ENCODE assay signal across 1 cellular context in genomic region chr1:221972262-221973235, GRCh38.
TF ChIP-seq lines count a peak whose summit lies in the region.

No MANE protein-coding gene starts in this region.

TF ChIP-seq in H1, 55 proteins besides CTCF, POLR2A, EP300 and RAD21:
- TF ChIP-seq CHD7 (IDR thresholded peaks at IDR 0.05; ENCODE audit: insufficient replicate concordance, low read length): no peak
- no peak for TF ChIP-seq MAX (IDR thresholded peaks at IDR 0.05)
- TF ChIP-seq NRF1 (IDR thresholded peaks at IDR 0.05; ENCODE audit: low read depth, low read length): no peak
- no peak for TF ChIP-seq KDM5A (IDR thresholded peaks at IDR 0.05; ENCODE audit: low read length)
- no peak for TF ChIP-seq CEBPB (IDR thresholded peaks at IDR 0.05; ENCODE audit: low read depth, low read length)
- TF ChIP-seq PHF8 (conservative IDR thresholded peaks at IDR 0.05; ENCODE audit: low read depth, low read length): no peak
- no peak for TF ChIP-seq SIRT6 (IDR thresholded peaks at IDR 0.05; ENCODE audit: low read length)
- TF ChIP-seq KDM4A (IDR thresholded peaks at IDR 0.05; ENCODE audit: low read depth, low read length, severe bottlenecking): no peak
- no peak for TF ChIP-seq ATF2 (IDR thresholded peaks at IDR 0.05; ENCODE audit: low read length)
- TF ChIP-seq SRF (IDR thresholded peaks at IDR 0.05; ENCODE audit: low read depth, low read length): no peak
- TF ChIP-seq CHD2 (IDR thresholded peaks at IDR 0.05; ENCODE audit: low read length): no peak
- TF ChIP-seq YY1 (IDR thresholded peaks at IDR 0.05; ENCODE audit: low read depth, low read length): no peak
- TF ChIP-seq SP2 (IDR thresholded peaks at IDR 0.05; ENCODE audit: low read length): no peak
- no peak for TF ChIP-seq MAFK (IDR thresholded peaks at IDR 0.05; ENCODE audit: low read depth, low read length)
- no peak for TF ChIP-seq RNF2 (IDR thresholded peaks at IDR 0.05; ENCODE audit: borderline replicate concordance, low read depth, low read length, missing control alignments, poor library complexity, severe bottlenecking)
- TF ChIP-seq CBX5 (IDR thresholded peaks at IDR 0.05; ENCODE audit: low read depth, low read length): no peak
- no peak for TF ChIP-seq HDAC2 (IDR thresholded peaks at IDR 0.05; ENCODE audit: borderline replicate concordance in 1 of 2, low read depth in 2 of 2, low read length in 2 of 2)
- no peak for TF ChIP-seq SUZ12 (IDR thresholded peaks at IDR 0.05; ENCODE audit: low read length)
